Comparison of ENCODE assay signal across 8 cellular contexts in the genomic region with DNA sequence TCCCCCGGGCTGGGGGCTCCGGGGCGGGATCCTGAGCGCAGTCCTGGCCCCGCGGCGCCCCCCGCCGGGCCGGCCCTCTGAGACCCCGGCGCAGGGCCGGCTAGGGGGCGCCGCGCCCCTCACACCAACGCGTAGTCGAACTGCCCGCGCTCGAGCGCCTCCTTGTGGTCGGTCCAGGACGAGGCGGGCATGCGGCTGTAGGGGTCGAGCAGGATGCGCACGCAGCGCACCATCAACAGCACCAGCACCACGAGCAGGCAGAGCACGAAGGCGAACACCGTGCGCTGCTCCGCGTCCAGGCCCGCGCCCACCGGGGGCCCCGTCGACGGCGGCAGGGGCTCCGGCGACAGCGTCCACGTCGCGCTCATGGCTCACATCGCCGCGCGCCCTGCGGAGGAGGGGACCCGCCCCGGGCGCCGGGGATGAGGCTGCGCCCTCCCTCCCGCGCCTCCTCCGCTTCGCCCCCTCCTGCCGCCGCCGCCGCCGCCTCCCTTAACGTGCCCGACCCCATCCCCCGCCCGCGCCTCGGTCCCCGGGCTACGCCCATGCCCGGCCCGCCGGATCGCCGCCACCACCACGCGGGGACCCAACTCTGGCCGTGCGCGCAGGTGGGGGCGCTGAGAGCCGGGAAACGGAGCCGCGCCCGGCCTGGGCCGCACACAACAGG. TPM values are rescaled to one million over a fixed set of nuclear protein-coding genes. Genes with fewer than 3 reads are reported as not detected.
DNase-seq lines count a peak whose midpoint lies in the region; ATAC-seq, FAIRE-seq and TF ChIP-seq lines count a peak whose summit lies in the region.

No MANE protein-coding gene starts in this region.

- peaks cover 8% of the 10 kb centered on the region for H3K4me1 ChIP-seq in HepG2 (ENCODE audit: insufficient read depth, low read length)

- H3K27ac ChIP-seq in 22Rv1 (peak overlapping the region; percentile 97), caudate nucleus (ENCODE audit: low read depth, low read length) (peak overlapping the region; percentile 70), HepG2 (ENCODE audit: extremely low read length, insufficient read depth, low read length) (no peak overlapping the region)

- no peaks in the 10 kb centered on the region for H3K79me2 ChIP-seq in HepG2 (ENCODE audit: insufficient read depth, low read length)

- ATAC-seq in HepG2 = peak; percentile 59
- no peak for ATAC-seq in GM19035 (IDR thresholded peaks at IDR 0.05; ENCODE audit: unreplicated experiment)

- in situ Hi-C loops in HepG2 (cut with HindIII; ENCODE audit: extremely low pct_ligation_motif_present, low pct_unique_long_range_greater_than_20kb) = no loop called here

- no peak for TF ChIP-seq EP300 in HepG2 (IDR thresholded peaks at IDR 0.05; ENCODE audit: low read depth in 2 of 2, low read length in 2 of 2)
- TF ChIP-seq EP300 in HepG2 (CRISPR knock-in tag; IDR thresholded peaks at IDR 0.05; ENCODE audit: borderline replicate concordance) = no peak

- H2AFZ ChIP-seq in HepG2 (ENCODE audit: low read length) = no peak overlapping the region

- intact Hi-C loops in HepG2 (cut with micrococcal nuclease; ENCODE audit: unreplicated experiment) = loop anchor here (2.0 kb wide), 1 partner anchor 73 kb away; no protein-coding TSS in a partner anchor

- no peaks in the 10 kb centered on the region for H3K27me3 ChIP-seq in HepG2 (ENCODE audit: control insufficient read depth in 1 of 2, insufficient read depth in 2 of 2, low read length in 2 of 2)

- H3K9ac ChIP-seq in HepG2 (ENCODE audit: insufficient read depth, low read depth, low read length) = no peak overlapping the region

- TF ChIP-seq CTCF in 22Rv1 (IDR thresholded peaks at IDR 0.05) = peak; percentile 96
- TF ChIP-seq CTCF in HepG2 (CRISPR knock-in tag; IDR thresholded peaks at IDR 0.05) = peak; percentile 93

- no TSS peak for BruUV-seq in HepG2 (replicated peaks; lab: Mats Ljungman, UMichigan)

- DNase-seq in GM19239 (ENCODE audit: insufficient read length, low spot score) (peak; percentile 95), NCI-H226 (peak; percentile 65), caudate nucleus (lab: John Stamatoyannopoulos, UW) (peak in 44 of 61 donors; percentile 8 to 70 (median 36)), HepG2 (ENCODE audit: low spot score) (peak; percentile 64)
- peak; percentile 63 to 71 (median 68) for DNase-seq in activated CD4-positive, CD25-positive, alpha-beta regulatory T cell (lab: John Stamatoyannopoulos, UW)
- DNase-seq in stimulated activated CD4-positive, alpha-beta T cell treated with anti-CD3 and anti-CD28 coated beads, Interleukin-4, amount 100 ng/mL, for 48 hours (ENCODE audit: low read depth in 2 of 2) = peak; percentile 74 to 81

- H3K36me3 ChIP-seq in HepG2 (replicated peaks in 1 of 2; ENCODE audit: control insufficient read depth in 1 of 2, insufficient read depth in 2 of 2, low read length in 2 of 2) = peaks cover 6 to 10% of the 10 kb centered on the region in 2 experiments; a peak in 2 of 5 replicates

- peak overlapping the region; percentile 55 for H3K4me2 ChIP-seq in HepG2 (ENCODE audit: low read depth, low read length)

- peak; percentile 89 for TF ChIP-seq RAD21 in HepG2 (CRISPR knock-in tag; IDR thresholded peaks at IDR 0.05)

- CTCF ChIA-PET in HepG2 (lab: Yijun Ruan, JAX; ENCODE audit: low intra/inter-chr PET ratio, low total read pairs) = interaction anchor here (0.6 to 2.7 kb wide), 3 partner anchors 54 to 72 kb away, joined by 3 to 28 read pairs (median 4); no protein-coding TSS in a partner anchor

- 5% methylated on average over 16 of the region's 95 CpGs for WGBS in HepG2 (ENCODE audit: low lambda C conversion rate)

- peak; percentile 56 for FAIRE-seq in GM19239 (lab: Jason Lieb, UNC)
- no peak for FAIRE-seq in HepG2 (lab: Jason Lieb, UNC)

- peaks cover 5% of the 10 kb centered on the region; the same call in 1 of the 2 replicates for H4K20me1 ChIP-seq in HepG2 (ENCODE audit: insufficient read depth, low read length)

- peak overlapping the region in 1 of 3 experiments; percentile 55; a peak in 1 of 6 replicates for H3K4me3 ChIP-seq in HepG2 (replicated peaks in 1 of 3; ENCODE audit: insufficient read depth in 1 of 3, low read depth in 2 of 3, low read length in 3 of 3)

- no peaks in the 10 kb centered on the region for H3K9me3 ChIP-seq in HepG2 (ENCODE audit: low read length)

- no peak for TF ChIP-seq POLR2A in HepG2 (IDR thresholded peaks at IDR 0.05; ENCODE audit: insufficient read depth in 1 of 2, low read depth in 2 of 2, low read length in 2 of 2)

- POLR2A ChIA-PET in HepG2 (lab: Yijun Ruan, JAX) = no interaction called here

RNA-seq across cellular contexts. Expression of a gene that starts 0.6 kb away (rescaled TPM):
- 0.11 and 0.36 TPM in 2 replicates for total RNA-seq in HepG2 (2016; rRNA removed; fragmentation: Illumina TruSeq; extraction: Trizol)
- total RNA-seq in HepG2 (2016; cell fraction: cytosol; rRNA removed; fragmentation: Illumina TruSeq; extraction: Trizol; ENCODE audit: low read depth) = 0.35 and 0.71 TPM in 2 replicates
- 0.15 and 0.26 TPM in 2 replicates for total RNA-seq in HepG2 (2016; cell fraction: insoluble cytoplasmic fraction; rRNA removed; fragmentation: Illumina TruSeq; extraction: Trizol)
- total RNA-seq in HepG2 (2016; cell fraction: membrane; rRNA removed; fragmentation: Illumina TruSeq; extraction: Trizol) = 0.71 and 0.83 TPM in 2 replicates
- total RNA-seq in HepG2 (2016; cell fraction: nucleus; rRNA removed; fragmentation: Illumina TruSeq; extraction: Trizol) = not detected in 2 replicates
- polyA plus RNA-seq in HepG2 (2011; rRNA removed) = 0.12 TPM in 1 of 2 replicates, not detected in the other
- 0.09 and 0.27 TPM in 2 replicates for polyA plus RNA-seq in HepG2 (2011; cell fraction: cytosol; rRNA removed)
- 0.13 and 0.17 TPM in 2 replicates for polyA plus RNA-seq in HepG2 (2011; cell fraction: nucleus; rRNA removed)
- polyA plus RNA-seq in HepG2 (2012) = not detected in 2 replicates
- polyA plus RNA-seq in HepG2 (2016; cell fraction: cytosol; fragmentation: Illumina TruSeq; extraction: Trizol; ENCODE audit: low read depth) = 4.0 and 4.4 TPM in 2 replicates
- 1.2 and 1.6 TPM in 2 replicates for polyA plus RNA-seq in HepG2 (2016; cell fraction: insoluble cytoplasmic fraction; fragmentation: Illumina TruSeq; extraction: Trizol; ENCODE audit: low read depth)
- 3.9 and 4.4 TPM in 2 replicates for polyA plus RNA-seq in HepG2 (2016; cell fraction: membrane; fragmentation: Illumina TruSeq; extraction: Trizol; ENCODE audit: low read depth)
- 0.75 and 1.4 TPM in 2 replicates for polyA plus RNA-seq in HepG2 (2016; cell fraction: nucleus; fragmentation: Illumina TruSeq; extraction: Trizol; ENCODE audit: insufficient read depth, low read depth)
- 0.12 and 1.4 TPM in 2 replicates for polyA minus RNA-seq in HepG2 (2011; rRNA and poly(A)+ RNA removed; ENCODE audit: low replicate concordance)
- polyA minus RNA-seq in HepG2 (2011; cell fraction: cytosol; rRNA and poly(A)+ RNA removed) = 0.62 TPM in 1 of 2 replicates, not detected in the other
- 0.39 TPM in 1 of 2 replicates, not detected in the other for polyA minus RNA-seq in HepG2 (2011; cell fraction: nucleus; rRNA and poly(A)+ RNA removed)

RNA-seq across cellular contexts. Expression of a gene that starts 5.2 kb away (rescaled TPM):
- 9.5 and 10.2 TPM in 2 replicates for total RNA-seq in HepG2 (2016; rRNA removed; fragmentation: Illumina TruSeq; extraction: Trizol)
- total RNA-seq in HepG2 (2016; cell fraction: cytosol; rRNA removed; fragmentation: Illumina TruSeq; extraction: Trizol; ENCODE audit: low read depth) = 3.3 and 4.0 TPM in 2 replicates
- 8.2 and 10.9 TPM in 2 replicates for total RNA-seq in HepG2 (2016; cell fraction: insoluble cytoplasmic fraction; rRNA removed; fragmentation: Illumina TruSeq; extraction: Trizol)
- 6.9 and 7.4 TPM in 2 replicates for total RNA-seq in HepG2 (2016; cell fraction: membrane; rRNA removed; fragmentation: Illumina TruSeq; extraction: Trizol)
- total RNA-seq in HepG2 (2016; cell fraction: nucleus; rRNA removed; fragmentation: Illumina TruSeq; extraction: Trizol) = 3.7 and 5.2 TPM in 2 replicates
- polyA plus RNA-seq in HepG2 (2011; rRNA removed) = 12.7 and 14.9 TPM in 2 replicates
- 8.4 and 15.7 TPM in 2 replicates for polyA plus RNA-seq in HepG2 (2011; cell fraction: cytosol; rRNA removed)
- polyA plus RNA-seq in HepG2 (2011; cell fraction: nucleus; rRNA removed) = 12.8 and 13.8 TPM in 2 replicates
- polyA plus RNA-seq in HepG2 (2012) = 11.7 and 16.4 TPM in 2 replicates
- 3.7 and 4.1 TPM in 2 replicates for polyA plus RNA-seq in HepG2 (2016; cell fraction: cytosol; fragmentation: Illumina TruSeq; extraction: Trizol; ENCODE audit: low read depth)
- 11.2 and 15.9 TPM in 2 replicates for polyA plus RNA-seq in HepG2 (2016; cell fraction: insoluble cytoplasmic fraction; fragmentation: Illumina TruSeq; extraction: Trizol; ENCODE audit: low read depth)
- polyA plus RNA-seq in HepG2 (2016; cell fraction: membrane; fragmentation: Illumina TruSeq; extraction: Trizol; ENCODE audit: low read depth) = 6.9 and 8.4 TPM in 2 replicates
- 13.1 and 13.7 TPM in 2 replicates for polyA plus RNA-seq in HepG2 (2016; cell fraction: nucleus; fragmentation: Illumina TruSeq; extraction: Trizol; ENCODE audit: insufficient read depth, low read depth)
- polyA minus RNA-seq in HepG2 (2011; rRNA and poly(A)+ RNA removed; ENCODE audit: low replicate concordance) = 8.5 and 12.6 TPM in 2 replicates
- polyA minus RNA-seq in HepG2 (2011; cell fraction: cytosol; rRNA and poly(A)+ RNA removed) = 7.2 and 7.8 TPM in 2 replicates
- 1.7 and 4.4 TPM in 2 replicates for polyA minus RNA-seq in HepG2 (2011; cell fraction: nucleus; rRNA and poly(A)+ RNA removed)

RNA-seq across cellular contexts. Expression of a gene that starts 10.7 kb away (rescaled TPM):
- total RNA-seq in HepG2 (2016; rRNA removed; fragmentation: Illumina TruSeq; extraction: Trizol) = 0.83 and 1.0 TPM in 2 replicates
- total RNA-seq in HepG2 (2016; cell fraction: cytosol; rRNA removed; fragmentation: Illumina TruSeq; extraction: Trizol; ENCODE audit: low read depth) = 3.2 and 3.7 TPM in 2 replicates
- 0.56 and 1.1 TPM in 2 replicates for total RNA-seq in HepG2 (2016; cell fraction: insoluble cytoplasmic fraction; rRNA removed; fragmentation: Illumina TruSeq; extraction: Trizol)
- total RNA-seq in HepG2 (2016; cell fraction: membrane; rRNA removed; fragmentation: Illumina TruSeq; extraction: Trizol) = 1.6 and 2.1 TPM in 2 replicates
- total RNA-seq in HepG2 (2016; cell fraction: nucleus; rRNA removed; fragmentation: Illumina TruSeq; extraction: Trizol) = 0.81 TPM in 1 of 2 replicates, not detected in the other
- polyA plus RNA-seq in HepG2 (2011; rRNA removed) = 0.14 and 0.20 TPM in 2 replicates
- polyA plus RNA-seq in HepG2 (2011; cell fraction: cytosol; rRNA removed) = 0.25 and 0.55 TPM in 2 replicates
- polyA plus RNA-seq in HepG2 (2011; cell fraction: nucleus; rRNA removed) = 1.0 and 1.6 TPM in 2 replicates
- 0.25 and 0.69 TPM in 2 replicates for polyA plus RNA-seq in HepG2 (2012)
- polyA plus RNA-seq in HepG2 (2016; cell fraction: cytosol; fragmentation: Illumina TruSeq; extraction: Trizol; ENCODE audit: low read depth) = 7.2 and 8.1 TPM in 2 replicates
- polyA plus RNA-seq in HepG2 (2016; cell fraction: insoluble cytoplasmic fraction; fragmentation: Illumina TruSeq; extraction: Trizol; ENCODE audit: low read depth) = 0.49 and 1.4 TPM in 2 replicates
- polyA plus RNA-seq in HepG2 (2016; cell fraction: membrane; fragmentation: Illumina TruSeq; extraction: Trizol; ENCODE audit: low read depth) = 4.1 and 4.2 TPM in 2 replicates
- 0.90 and 1.3 TPM in 2 replicates for polyA plus RNA-seq in HepG2 (2016; cell fraction: nucleus; fragmentation: Illumina TruSeq; extraction: Trizol; ENCODE audit: insufficient read depth, low read depth)
- polyA minus RNA-seq in HepG2 (2011; rRNA and poly(A)+ RNA removed; ENCODE audit: low replicate concordance) = 0.30 and 1.5 TPM in 2 replicates
- not detected in 2 replicates for polyA minus RNA-seq in HepG2 (2011; cell fraction: cytosol; rRNA and poly(A)+ RNA removed)
- polyA minus RNA-seq in HepG2 (2011; cell fraction: nucleus; rRNA and poly(A)+ RNA removed) = not detected in 2 replicates

RNA-seq across cellular contexts. Expression of a gene that starts 18.2 kb away (rescaled TPM):
- total RNA-seq in HepG2 (2016; rRNA removed; fragmentation: Illumina TruSeq; extraction: Trizol) = 71.5 and 72.6 TPM in 2 replicates
- 23.8 and 25.0 TPM in 2 replicates for total RNA-seq in HepG2 (2016; cell fraction: cytosol; rRNA removed; fragmentation: Illumina TruSeq; extraction: Trizol; ENCODE audit: low read depth)
- 59.2 and 70.8 TPM in 2 replicates for total RNA-seq in HepG2 (2016; cell fraction: insoluble cytoplasmic fraction; rRNA removed; fragmentation: Illumina TruSeq; extraction: Trizol)
- 31.0 and 35.7 TPM in 2 replicates for total RNA-seq in HepG2 (2016; cell fraction: membrane; rRNA removed; fragmentation: Illumina TruSeq; extraction: Trizol)
- total RNA-seq in HepG2 (2016; cell fraction: nucleus; rRNA removed; fragmentation: Illumina TruSeq; extraction: Trizol) = 41.7 and 54.7 TPM in 2 replicates
- 42.9 and 49.4 TPM in 2 replicates for polyA plus RNA-seq in HepG2 (2011; rRNA removed)
- 40.3 and 70.3 TPM in 2 replicates for polyA plus RNA-seq in HepG2 (2011; cell fraction: cytosol; rRNA removed)
- 178 and 215 TPM in 2 replicates for polyA plus RNA-seq in HepG2 (2011; cell fraction: nucleus; rRNA removed)
- 41.7 and 52.2 TPM in 2 replicates for polyA plus RNA-seq in HepG2 (2012)
- polyA plus RNA-seq in HepG2 (2016; cell fraction: cytosol; fragmentation: Illumina TruSeq; extraction: Trizol; ENCODE audit: low read depth) = 15.4 and 19.2 TPM in 2 replicates
- 61.4 and 63.3 TPM in 2 replicates for polyA plus RNA-seq in HepG2 (2016; cell fraction: insoluble cytoplasmic fraction; fragmentation: Illumina TruSeq; extraction: Trizol; ENCODE audit: low read depth)
- 24.0 and 26.3 TPM in 2 replicates for polyA plus RNA-seq in HepG2 (2016; cell fraction: membrane; fragmentation: Illumina TruSeq; extraction: Trizol; ENCODE audit: low read depth)
- 95.7 and 103 TPM in 2 replicates for polyA plus RNA-seq in HepG2 (2016; cell fraction: nucleus; fragmentation: Illumina TruSeq; extraction: Trizol; ENCODE audit: insufficient read depth, low read depth)
- 45.9 and 52.0 TPM in 2 replicates for polyA minus RNA-seq in HepG2 (2011; rRNA and poly(A)+ RNA removed; ENCODE audit: low replicate concordance)
- polyA minus RNA-seq in HepG2 (2011; cell fraction: cytosol; rRNA and poly(A)+ RNA removed) = 25.5 and 34.2 TPM in 2 replicates
- 41.6 and 45.6 TPM in 2 replicates for polyA minus RNA-seq in HepG2 (2011; cell fraction: nucleus; rRNA and poly(A)+ RNA removed)

RNA-seq across cellular contexts. Expression of a gene that starts 21.6 kb away (rescaled TPM):
- 8.7 and 10.8 TPM in 2 replicates for total RNA-seq in HepG2 (2016; rRNA removed; fragmentation: Illumina TruSeq; extraction: Trizol)
- total RNA-seq in HepG2 (2016; cell fraction: cytosol; rRNA removed; fragmentation: Illumina TruSeq; extraction: Trizol; ENCODE audit: low read depth) = 3.9 and 4.1 TPM in 2 replicates
- total RNA-seq in HepG2 (2016; cell fraction: insoluble cytoplasmic fraction; rRNA removed; fragmentation: Illumina TruSeq; extraction: Trizol) = 7.6 and 11.7 TPM in 2 replicates
- total RNA-seq in HepG2 (2016; cell fraction: membrane; rRNA removed; fragmentation: Illumina TruSeq; extraction: Trizol) = 11.5 and 13.1 TPM in 2 replicates
- total RNA-seq in HepG2 (2016; cell fraction: nucleus; rRNA removed; fragmentation: Illumina TruSeq; extraction: Trizol) = 8.3 and 8.5 TPM in 2 replicates
- 9.0 and 14.8 TPM in 2 replicates for polyA plus RNA-seq in HepG2 (2011; rRNA removed)
- polyA plus RNA-seq in HepG2 (2011; cell fraction: cytosol; rRNA removed) = 8.8 and 11.2 TPM in 2 replicates
- 42.0 and 50.6 TPM in 2 replicates for polyA plus RNA-seq in HepG2 (2011; cell fraction: nucleus; rRNA removed)
- 17.3 and 19.9 TPM in 2 replicates for polyA plus RNA-seq in HepG2 (2012)
- 3.9 and 4.4 TPM in 2 replicates for polyA plus RNA-seq in HepG2 (2016; cell fraction: cytosol; fragmentation: Illumina TruSeq; extraction: Trizol; ENCODE audit: low read depth)
- 10.5 and 15.1 TPM in 2 replicates for polyA plus RNA-seq in HepG2 (2016; cell fraction: insoluble cytoplasmic fraction; fragmentation: Illumina TruSeq; extraction: Trizol; ENCODE audit: low read depth)
- 8.5 and 10.6 TPM in 2 replicates for polyA plus RNA-seq in HepG2 (2016; cell fraction: membrane; fragmentation: Illumina TruSeq; extraction: Trizol; ENCODE audit: low read depth)
- polyA plus RNA-seq in HepG2 (2016; cell fraction: nucleus; fragmentation: Illumina TruSeq; extraction: Trizol; ENCODE audit: insufficient read depth, low read depth) = 25.7 and 31.5 TPM in 2 replicates
- polyA minus RNA-seq in HepG2 (2011; rRNA and poly(A)+ RNA removed; ENCODE audit: low replicate concordance) = 17.6 and 23.5 TPM in 2 replicates
- 10.0 and 13.0 TPM in 2 replicates for polyA minus RNA-seq in HepG2 (2011; cell fraction: cytosol; rRNA and poly(A)+ RNA removed)
- 11.2 and 11.7 TPM in 2 replicates for polyA minus RNA-seq in HepG2 (2011; cell fraction: nucleus; rRNA and poly(A)+ RNA removed)

Comparison
In these comparisons a context has a peak if more than half of its experiments do, and no peak if none do; other contexts are left out.
1. DNase-seq: peak in every context shown above with its lines; median percentile 95 in GM19239; 78 in stimulated activated CD4-positive, alpha-beta T cell treated with anti-CD3 and anti-CD28 coated beads, Interleukin-4, amount 100 ng/mL, for 48 hours; 68 in activated CD4-positive, CD25-positive, alpha-beta regulatory T cell; 65 in NCI-H226; 64 in HepG2; 36 in caudate nucleus.